2 cellular contexts compared by ENCODE assay signal in the genomic region with DNA sequence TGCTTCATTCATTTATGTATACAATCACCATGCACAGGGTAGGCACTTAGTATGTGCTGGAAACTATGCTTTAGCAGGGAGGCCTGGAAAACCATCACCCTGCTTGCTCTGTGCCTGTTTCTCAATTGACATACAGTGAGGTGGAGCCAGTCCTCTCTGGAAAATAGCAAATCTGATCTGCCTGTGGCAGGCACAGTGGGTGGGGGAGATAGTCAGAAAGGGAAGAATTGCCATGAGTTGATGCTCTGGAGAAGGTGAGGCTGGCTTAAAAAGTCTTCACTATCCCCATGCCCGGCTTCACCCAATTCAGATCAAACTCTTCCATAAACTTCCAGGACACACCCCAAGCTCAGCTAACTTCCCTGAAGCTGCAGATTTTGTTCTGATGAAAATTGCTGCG.
TF ChIP-seq lines count a peak whose summit lies in the region.

No MANE protein-coding gene starts in this region.

TF ChIP-seq in GM23338, 12 proteins besides CTCF, POLR2A, EP300 and RAD21:
- TF ChIP-seq, protein P1, sequence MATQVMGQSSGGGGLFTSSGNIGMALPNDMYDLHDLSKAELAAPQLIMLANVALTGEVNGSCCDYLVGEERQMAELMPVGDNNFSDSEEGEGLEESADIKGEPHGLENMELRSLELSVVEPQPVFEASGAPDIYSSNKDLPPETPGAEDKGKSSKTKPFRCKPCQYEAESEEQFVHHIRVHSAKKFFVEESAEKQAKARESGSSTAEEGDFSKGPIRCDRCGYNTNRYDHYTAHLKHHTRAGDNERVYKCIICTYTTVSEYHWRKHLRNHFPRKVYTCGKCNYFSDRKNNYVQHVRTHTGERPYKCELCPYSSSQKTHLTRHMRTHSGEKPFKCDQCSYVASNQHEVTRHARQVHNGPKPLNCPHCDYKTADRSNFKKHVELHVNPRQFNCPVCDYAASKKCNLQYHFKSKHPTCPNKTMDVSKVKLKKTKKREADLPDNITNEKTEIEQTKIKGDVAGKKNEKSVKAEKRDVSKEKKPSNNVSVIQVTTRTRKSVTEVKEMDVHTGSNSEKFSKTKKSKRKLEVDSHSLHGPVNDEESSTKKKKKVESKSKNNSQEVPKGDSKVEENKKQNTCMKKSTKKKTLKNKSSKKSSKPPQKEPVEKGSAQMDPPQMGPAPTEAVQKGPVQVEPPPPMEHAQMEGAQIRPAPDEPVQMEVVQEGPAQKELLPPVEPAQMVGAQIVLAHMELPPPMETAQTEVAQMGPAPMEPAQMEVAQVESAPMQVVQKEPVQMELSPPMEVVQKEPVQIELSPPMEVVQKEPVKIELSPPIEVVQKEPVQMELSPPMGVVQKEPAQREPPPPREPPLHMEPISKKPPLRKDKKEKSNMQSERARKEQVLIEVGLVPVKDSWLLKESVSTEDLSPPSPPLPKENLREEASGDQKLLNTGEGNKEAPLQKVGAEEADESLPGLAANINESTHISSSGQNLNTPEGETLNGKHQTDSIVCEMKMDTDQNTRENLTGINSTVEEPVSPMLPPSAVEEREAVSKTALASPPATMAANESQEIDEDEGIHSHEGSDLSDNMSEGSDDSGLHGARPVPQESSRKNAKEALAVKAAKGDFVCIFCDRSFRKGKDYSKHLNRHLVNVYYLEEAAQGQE (IDR thresholded peaks at IDR 0.05; ENCODE audit: unreplicated experiment), result no peak
- TF ChIP-seq NANOG (IDR thresholded peaks at IDR 0.05; ENCODE audit: borderline replicate concordance), result no peak
- TF ChIP-seq CREB1 (CRISPR knock-in tag; IDR thresholded peaks at IDR 0.05; ENCODE audit: low read depth), result no peak
- TF ChIP-seq ZNF331 (CRISPR knock-in tag; IDR thresholded peaks at IDR 0.05; ENCODE audit: low read depth), result no peak
- TF ChIP-seq EZH2 (IDR thresholded peaks at IDR 0.05; ENCODE audit: low read depth, unreplicated experiment), result no peak
- no peak for TF ChIP-seq EZH2phosphoT487 (IDR thresholded peaks at IDR 0.05; ENCODE audit: unreplicated experiment)

TF ChIP-seq in SK-N-SH, 30 proteins besides CTCF, POLR2A, EP300 and RAD21 (continued from another document):
- TF ChIP-seq ZBTB33 (IDR thresholded peaks at IDR 0.05; ENCODE audit: borderline replicate concordance, low read depth), result no peak
- TF ChIP-seq, protein P2, sequence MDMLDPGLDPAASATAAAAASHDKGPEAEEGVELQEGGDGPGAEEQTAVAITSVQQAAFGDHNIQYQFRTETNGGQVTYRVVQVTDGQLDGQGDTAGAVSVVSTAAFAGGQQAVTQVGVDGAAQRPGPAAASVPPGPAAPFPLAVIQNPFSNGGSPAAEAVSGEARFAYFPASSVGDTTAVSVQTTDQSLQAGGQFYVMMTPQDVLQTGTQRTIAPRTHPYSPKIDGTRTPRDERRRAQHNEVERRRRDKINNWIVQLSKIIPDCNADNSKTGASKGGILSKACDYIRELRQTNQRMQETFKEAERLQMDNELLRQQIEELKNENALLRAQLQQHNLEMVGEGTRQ (IDR thresholded peaks at IDR 0.05; ENCODE audit: borderline replicate concordance, low read depth, low read length), result no peak
